8 cellular contexts compared by ENCODE assay signal in genomic region chr4:165112258-165113156, GRCh38. TPM values are rescaled to one million over a fixed set of nuclear protein-coding genes. Genes with fewer than 3 reads are reported as not detected.
DNase-seq lines count a peak whose midpoint lies in the region; ATAC-seq, FAIRE-seq and TF ChIP-seq lines count a peak whose summit lies in the region.

TMEM192 (minus strand) TSS chr4:165112860; CDS start chr4:165112773, 87 bp downstream.

- peaks cover 10% of the 10 kb centered on the region for H3K27me3 Mint-ChIP-seq in T-helper 17 cell

- H3K36me3 ChIP-seq in psoas muscle (ENCODE audit: insufficient read depth in 1 of 2, low read depth in 1 of 2), result no peaks in the 10 kb centered on the region

- H3K27me3 ChIP-seq in psoas muscle (ENCODE audit: insufficient read depth in 3 of 3, low read length in 2 of 3), result no peaks in the 10 kb centered on the region

- DNase-seq in GM13976 (ENCODE audit: low spot score) (peak; percentile 97), NCI-H1436 treated with DMSO at 0.1 percent for 48 hours (lab: John Stamatoyannopoulos, UW) (peak; percentile 80), T-helper 17 cell (peak; percentile 88 to 92 (median 88)), left ventricle myocardium superior (peak; percentile 94), psoas muscle (peak; percentile 90 to 96), urothelium cell line (ENCODE audit: low spot score) (peak; percentile 95)

- peak within 1 kb of the TSS; percentile 98 for H3K4me3 ChIP-seq in psoas muscle

- TF ChIP-seq CTCF in GM13976 (IDR thresholded peaks at IDR 0.05; ENCODE audit: borderline replicate concordance, control extremely low read depth, extremely low read depth, insufficient read depth, missing control alignments), result peak; percentile 34
- peak; percentile 34 for TF ChIP-seq CTCF in psoas muscle (IDR thresholded peaks at IDR 0.05)

- peak within 1 kb of the TSS; percentile 89 for H3K27ac Mint-ChIP-seq in T-helper 17 cell

- H3K36me3 Mint-ChIP-seq in T-helper 17 cell (ENCODE audit: low read depth), result peaks cover 3% of the 10 kb centered on the region

- peaks cover 23% of the 10 kb centered on the region for H3K4me1 Mint-ChIP-seq in T-helper 17 cell

- in situ Hi-C loops in GM13976 (cut with MboI; ENCODE audit: low sequenced_read_pairs, unreplicated experiment), result no loop called here

- WGBS in psoas muscle, 3 donors, result 0 to 1% (median 1%) methylated on average over 53 to 73 of the region's 73 CpGs

- ATAC-seq in HG02852 (IDR thresholded peaks at IDR 0.05; ENCODE audit: unreplicated experiment) (peak; percentile 93), T-helper 17 cell (peak; percentile 97), left ventricle myocardium superior (peak; percentile 100), psoas muscle (peak; percentile 99 to 100 (median 100))

- no peaks in the 10 kb centered on the region for H3K9me3 ChIP-seq in T-helper 17 cell (ENCODE audit: control insufficient read depth, low read length, poor library complexity, severe bottlenecking)
- H3K9me3 ChIP-seq in psoas muscle, result no peaks in the 10 kb centered on the region

- peaks cover 9% of the 10 kb centered on the region for H3K4me1 ChIP-seq in psoas muscle

- intact Hi-C loops in left ventricle myocardium superior (cut with micrococcal nuclease) (no loop called here), psoas muscle (cut with DNase I) (loop anchor here in 1 of 2 donors (5.0 kb wide), 1 partner anchor 215 kb away; the partner anchor contains the start of gene MSMO1)

- H3K27ac ChIP-seq in angular gyrus (ENCODE audit: low read depth, low read length), result peak within 1 kb of the TSS; percentile 86
- H3K27ac ChIP-seq in psoas muscle, result peak within 1 kb of the TSS; percentile 87

- peak within 1 kb of the TSS; percentile 95 for H3K4me3 Mint-ChIP-seq in T-helper 17 cell

- FAIRE-seq in urothelium cell line (lab: Jason Lieb, UNC), result peak; percentile 56

RNA-seq across cellular contexts. Expression of gene TMEM192, which starts in this region (rescaled TPM):
- total RNA-seq in T-helper 17 cell (1 to 10 TPM; 6.7 to 7.0 TPM), left ventricle myocardium superior (17.8 TPM), psoas muscle (10 to 100 TPM; 13.5 to 16.3 (median 15.3) TPM)
- 10 to 100 TPM in 1 of 3 donors, 1 to 10 TPM in 2; 4.4 to 16.0 (median 6.7) TPM for polyA plus RNA-seq in psoas muscle

Comparison
In these comparisons a context has a peak if more than half of its experiments do, and no peak if none do; other contexts are left out.
1. Peak in every context shown above with its lines: DNase-seq, ATAC-seq, H3K4me3 ChIP-seq and H3K27ac ChIP-seq.